In genomic region chr6:136633355-136633754, GRCh38 we compare ENCODE assay signal across 18 cellular contexts.
DNase-seq lines count a peak whose midpoint lies in the region; ATAC-seq, FAIRE-seq and TF ChIP-seq lines count a peak whose summit lies in the region.
"Had no signal": no experiment of that assay in that cellular context is flagged by ENCODE, and none has a peak within 500 bp of the region (broad histone marks: within the 10 kb centered on the region; RNA-seq: fewer than 3 reads in every experiment).

No MANE protein-coding gene starts in this region.

- no peak overlapping the region for H3K4me3 Mint-ChIP-seq in T-helper 1 cell treated with Interleukin-12 subunit alpha and Interleukin-12 subunit beta and Interleukin-4 antibody, amounts not matched to agents 30 μg/mL and 1 μg/mL, for 36 hours
- H3K4me3 Mint-ChIP-seq: CD8-positive, alpha-beta T cell had no signal

- CTCF ChIA-PET in GM12878 (lab: Yijun Ruan, JAX), result interaction anchor here (0.6 to 9.1 kb wide), 2 partner anchors 10 to 194 kb away, joined by 3 to 77 read pairs; no protein-coding TSS in a partner anchor

- H4K20me1 ChIP-seq in GM12878 (ENCODE audit: control insufficient read depth, insufficient read depth) (no peaks in the 10 kb centered on the region), smooth muscle cell (ENCODE audit: low read depth) (no peaks in the 10 kb centered on the region)
- H4K20me1 ChIP-seq: BLaER1 treated with 17β-estradiol and CSF1 and Interleukin-3, amounts not matched to agents 10 nM and 100 nM had no signal

- TF ChIP-seq CTCF in GM12878 (IDR thresholded peaks at IDR 0.05 in 2 of 3, conservative IDR thresholded peaks at IDR 0.05 in 1 of 3; ENCODE audit: control insufficient read depth in 2 of 3, extremely low read depth in 1 of 3, insufficient read depth in 1 of 3, low read depth in 3 of 3, low read length in 3 of 3) (no peak), lower lobe of right lung (IDR thresholded peaks at IDR 0.05) (no peak), smooth muscle cell (IDR thresholded peaks at IDR 0.05; ENCODE audit: borderline replicate concordance, insufficient read depth, poor library complexity, severe bottlenecking) (no peak)

- no peaks in the 10 kb centered on the region for H3K9me3 Mint-ChIP-seq in T-helper 1 cell treated with Interleukin-12 subunit alpha and Interleukin-12 subunit beta and Interleukin-4 antibody, amounts not matched to agents 30 μg/mL and 1 μg/mL, for 36 hours
- H3K9me3 Mint-ChIP-seq: CD8-positive, alpha-beta T cell had no signal

- no peak overlapping the region for H3K4me3 ChIP-seq in GM12878
- no peak overlapping the region for H3K4me3 ChIP-seq in subcutaneous abdominal adipose tissue (ENCODE audit: low read depth in 1 of 5, low read length in 5 of 5)
- H3K4me3 ChIP-seq in lower lobe of right lung, result no peak overlapping the region
- no peak overlapping the region for H3K4me3 ChIP-seq in smooth muscle cell
- H3K4me3 ChIP-seq: A549; BLaER1 treated with 17β-estradiol and CSF1 and Interleukin-3, amounts not matched to agents 10 nM and 100 nM; GM23248; HAP-1 had no signal

- no peak for TF ChIP-seq EP300 in GM12878 (IDR thresholded peaks at IDR 0.05; ENCODE audit: borderline replicate concordance in 1 of 2, control insufficient read depth in 1 of 2, low read depth in 2 of 2, low read length in 2 of 2)

- no TSS peak for BruUV-seq in GM12878 (replicated peaks; lab: Mats Ljungman, UMichigan)

- H3K27me3 Mint-ChIP-seq in T-helper 1 cell treated with Interleukin-12 subunit alpha and Interleukin-12 subunit beta and Interleukin-4 antibody, amounts not matched to agents 30 μg/mL and 1 μg/mL, for 36 hours (ENCODE audit: low read depth), result no peaks in the 10 kb centered on the region

- in situ Hi-C loops in GM12878 (cut with MboI), result no loop called here

- H3K4me2 ChIP-seq in GM12878 (ENCODE audit: control insufficient read depth, insufficient read depth) (no peak overlapping the region), smooth muscle cell (no peak overlapping the region)
- H3K4me2 ChIP-seq: A549 had no signal

- H3K79me2 ChIP-seq in GM12878 (ENCODE audit: control insufficient read depth, insufficient read depth, low read length), result no peaks in the 10 kb centered on the region
- H3K79me2 ChIP-seq in smooth muscle cell (ENCODE audit: low read depth), result no peaks in the 10 kb centered on the region

- H3K27me3 ChIP-seq in GM12878 (replicated peaks in 1 of 2; ENCODE audit: control insufficient read depth in 2 of 2, insufficient read depth in 2 of 2, low read length in 1 of 2) (no peaks in the 10 kb centered on the region), subcutaneous abdominal adipose tissue (ENCODE audit: control insufficient read depth in 5 of 5, insufficient read depth in 4 of 5, low read length in 5 of 5) (no peaks in the 10 kb centered on the region), lower lobe of right lung (ENCODE audit: low read depth) (no peaks in the 10 kb centered on the region), smooth muscle cell (ENCODE audit: low read depth) (no peaks in the 10 kb centered on the region)
- H3K27me3 ChIP-seq: BLaER1 treated with 17β-estradiol and CSF1 and Interleukin-3, amounts not matched to agents 10 nM and 100 nM had no signal

- H3K9me3 ChIP-seq in GM12878 (replicated peaks; ENCODE audit: control insufficient read depth, insufficient read depth, low read length) (no peaks in the 10 kb centered on the region), subcutaneous abdominal adipose tissue (ENCODE audit: control insufficient read depth in 5 of 5, low read length in 5 of 5) (no peaks in the 10 kb centered on the region), lower lobe of right lung (no peaks in the 10 kb centered on the region), smooth muscle cell (replicated peaks; ENCODE audit: low read depth) (no peaks in the 10 kb centered on the region)
- H3K9me3 ChIP-seq: A549, HAP-1 had no signal

- peaks cover 38% of the 10 kb centered on the region for H3K36me3 Mint-ChIP-seq in T-helper 1 cell treated with Interleukin-12 subunit alpha and Interleukin-12 subunit beta and Interleukin-4 antibody, amounts not matched to agents 30 μg/mL and 1 μg/mL, for 36 hours (ENCODE audit: low read depth)

- ATAC-seq in GM12878 (no peak), left lobe of liver (peak; percentile 65), lower lobe of right lung (no peak)
- ATAC-seq: A549; CD8-positive, alpha-beta T cell had no signal

- H3K27ac ChIP-seq in GM12878 (ENCODE audit: control insufficient read depth, insufficient read depth) (no peak overlapping the region), subcutaneous abdominal adipose tissue (ENCODE audit: low read depth, low read length) (peak overlapping the region; percentile 79), lower lobe of right lung (no peak overlapping the region), smooth muscle cell (ENCODE audit: low read depth) (no peak overlapping the region)
- H3K27ac ChIP-seq: 22Rv1, A549, GM23248, HL-60 had no signal

- H3K36me3 ChIP-seq in GM12878 (ENCODE audit: control insufficient read depth in 2 of 2, insufficient read depth in 2 of 2, low read length in 1 of 2) (peaks cover 8 to 40% of the 10 kb centered on the region in 2 experiments), subcutaneous abdominal adipose tissue (ENCODE audit: control insufficient read depth in 5 of 5, insufficient read depth in 5 of 5, low read length in 5 of 5) (peaks cover 7 to 27% (median 17%) of the 10 kb centered on the region in 5 donors), lower lobe of right lung (peaks cover 45% of the 10 kb centered on the region), smooth muscle cell (ENCODE audit: low read depth) (no peaks in the 10 kb centered on the region)

- TF ChIP-seq POLR2A in GM12878 (IDR thresholded peaks at IDR 0.05; ENCODE audit: low read depth, low read length), result no peak

- no peak for FAIRE-seq in GM12878 (lab: Jason Lieb, UNC)
- FAIRE-seq: A549 had no signal

- SMC1A ChIA-PET in GM12878 (lab: Charles Lee; ENCODE audit: uncharacterized antibody, unreplicated experiment), result interaction anchor here (2.4 kb wide), 1 partner anchor 11 kb away, joined by 15 read pairs; no protein-coding TSS in a partner anchor

- H3K9ac ChIP-seq in GM12878 (ENCODE audit: control insufficient read depth, insufficient read depth, low read length) (no peak overlapping the region), subcutaneous abdominal adipose tissue (ENCODE audit: low read length in 5 of 5) (peak overlapping the region in 1 of 5 donors; percentile 41), smooth muscle cell (ENCODE audit: low read depth) (no peak overlapping the region)
- H3K9ac ChIP-seq: BLaER1 treated with 17β-estradiol and CSF1 and Interleukin-3, amounts not matched to agents 10 nM and 100 nM; GM23248 had no signal

- H2AFZ ChIP-seq in GM12878 (ENCODE audit: control insufficient read depth, low read depth, low read length) (no peak overlapping the region), smooth muscle cell (ENCODE audit: low read depth) (no peak overlapping the region)
- H2AFZ ChIP-seq: GM23248 had no signal

- no peaks in the 10 kb centered on the region for H3K4me1 ChIP-seq in GM12878 (ENCODE audit: control insufficient read depth, insufficient read depth, low read length)
- H3K4me1 ChIP-seq in subcutaneous abdominal adipose tissue (ENCODE audit: control insufficient read depth in 5 of 5, insufficient read depth in 5 of 5, low read length in 5 of 5), result peaks cover 0 to 15% (median 0%) of the 10 kb centered on the region in 5 donors
- no peaks in the 10 kb centered on the region for H3K4me1 ChIP-seq in lower lobe of right lung
- H3K4me1 ChIP-seq in smooth muscle cell (ENCODE audit: low read depth), result no peaks in the 10 kb centered on the region
- H3K4me1 ChIP-seq: A549 had no signal

- intact Hi-C loops in GM12878 (cut with micrococcal nuclease; ENCODE audit: unreplicated experiment) (no loop called here), lower lobe of right lung (cut with DNase I) (no loop called here)

- no peaks in the 10 kb centered on the region for H3F3A ChIP-seq in smooth muscle cell (ENCODE audit: low read depth)

- H3K27ac Mint-ChIP-seq in T-helper 1 cell treated with Interleukin-12 subunit alpha and Interleukin-12 subunit beta and Interleukin-4 antibody, amounts not matched to agents 30 μg/mL and 1 μg/mL, for 36 hours, result peak overlapping the region; percentile 26
- H3K27ac Mint-ChIP-seq: CD8-positive, alpha-beta T cell had no signal

- no peak for TF ChIP-seq RAD21 in GM12878 (IDR thresholded peaks at IDR 0.05; ENCODE audit: insufficient read depth, low read depth, low read length)

- POLR2A ChIA-PET in GM12878 (lab: Charles Lee), result no interaction called here

- DNase-seq in T-helper 1 cell (no peak), GM12878 (ENCODE audit: low read depth, low spot score) (no peak), left lobe of liver (ENCODE audit: low spot score) (no peak), lower lobe of right lung (no peak), smooth muscle cell (lab: John Stamatoyannopoulos, UW; ENCODE audit: unreplicated experiment) (no peak), hippocampal formation (lab: John Stamatoyannopoulos, UW) (no peak)
- DNase-seq: Calu3; CD8-positive, alpha-beta T cell; DMS79 treated with DMSO at 0.1 percent for 48 hours; GF-D8; GM23248 had no signal

- RAD21 ChIA-PET in GM12878 (lab: Charles Lee; ENCODE audit: unreplicated experiment), result no interaction called here

- WGBS in GM12878 (ENCODE audit: insufficient coverage, insufficient replicate concordance, low lambda C conversion rate, missing lambda C conversion rate), result 100% methylated on average over 1 of the region's 1 CpG
- 92% methylated on average over 1 of the region's 1 CpG for WGBS in smooth muscle cell (ENCODE audit: low lambda C conversion rate)

- peaks cover 3% of the 10 kb centered on the region for H3K4me1 Mint-ChIP-seq in T-helper 1 cell treated with Interleukin-12 subunit alpha and Interleukin-12 subunit beta and Interleukin-4 antibody, amounts not matched to agents 30 μg/mL and 1 μg/mL, for 36 hours (ENCODE audit: low read depth)

TF ChIP-seq in GM12878, 131 proteins besides CTCF, POLR2A, EP300 and RAD21:
- TF ChIP-seq POLR2AphosphoS5 (IDR thresholded peaks at IDR 0.05; ENCODE audit: low read length) (0 out of 2 replicates have a peak, but pooled peaks have one; percentile 23), CHD1 (IDR thresholded peaks at IDR 0.05; ENCODE audit: low read depth, low read length) (no peak)
